Comparison of ENCODE assay signal across 8 cellular contexts in genomic region chr4:77052352-77052751, GRCh38. TPM values are rescaled to one million over a fixed set of nuclear protein-coding genes. Genes with fewer than 3 reads are reported as not detected.
A peak's percentile ranks its signal among the peaks of the same experiment; 100 is the strongest.
DNase-seq lines count a peak whose midpoint lies in the region; ATAC-seq, FAIRE-seq and TF ChIP-seq lines count a peak whose summit lies in the region.

No MANE protein-coding gene starts in this region.

- ATAC-seq in T-helper 17 cell, result peak; percentile 66
- peak; percentile 58 for ATAC-seq in left lung
- ATAC-seq in HG03025 (IDR thresholded peaks at IDR 0.05; ENCODE audit: low FRiP score, unreplicated experiment), result no peak

- H3K36me3 ChIP-seq in CD8-positive, alpha-beta memory T cell (ENCODE audit: insufficient read depth, low read length), result peaks cover 52% of the 10 kb centered on the region
- H3K36me3 ChIP-seq in astrocyte (ENCODE audit: insufficient read depth, low read length), result peaks cover 58% of the 10 kb centered on the region
- H3K36me3 ChIP-seq in left lung, result peaks cover 0 to 98% of the 10 kb centered on the region in 2 donors

- POLR2A ChIA-PET in CD8-positive, alpha-beta memory T cell (lab: Charles Lee), result no interaction called here

- CTCF ChIA-PET in CD8-positive, alpha-beta memory T cell (lab: Charles Lee), result interaction anchor here (0.8 to 6.3 kb wide), 7 partner anchors 7 to 151 kb away, joined by 3 to 43 read pairs (median 4); partner anchors contain the start of gene CCNI

- no peaks in the 10 kb centered on the region for H3K9me3 Mint-ChIP-seq in CD8-positive, alpha-beta memory T cell
- H3K9me3 Mint-ChIP-seq in HFFc6, result no peaks in the 10 kb centered on the region
- no peaks in the 10 kb centered on the region for H3K9me3 Mint-ChIP-seq in astrocyte (ENCODE audit: unreplicated experiment)

- H3K4me1 Mint-ChIP-seq in CD8-positive, alpha-beta memory T cell, result peaks cover 12 to 16% (median 16%) of the 10 kb centered on the region in 3 donors
- H3K4me1 Mint-ChIP-seq in HFFc6 (ENCODE audit: low read depth) (peaks cover 53% of the 10 kb centered on the region), T-helper 17 cell (peaks cover 4% of the 10 kb centered on the region), astrocyte (ENCODE audit: low read depth, unreplicated experiment) (peaks cover 37% of the 10 kb centered on the region)

- H4K20me1 ChIP-seq in astrocyte (ENCODE audit: insufficient read depth, low read length), result peaks cover 45% of the 10 kb centered on the region

- H3K4me1 ChIP-seq in CD8-positive, alpha-beta memory T cell (ENCODE audit: insufficient read depth, low read length), result no peaks in the 10 kb centered on the region
- H3K4me1 ChIP-seq in astrocyte (ENCODE audit: insufficient read depth, low read length) (no peaks in the 10 kb centered on the region), left lung (peaks cover 0 to 5% of the 10 kb centered on the region in 2 donors)

- H3K27ac Mint-ChIP-seq in CD8-positive, alpha-beta memory T cell, result peak overlapping the region in 7 of 8 donors; percentile 1 to 81 (median 50)
- peak overlapping the region; percentile 83 for H3K27ac Mint-ChIP-seq in HFFc6
- peak overlapping the region; percentile 19 for H3K27ac Mint-ChIP-seq in T-helper 17 cell
- peak overlapping the region; percentile 93 for H3K27ac Mint-ChIP-seq in astrocyte (ENCODE audit: unreplicated experiment)

- H3K79me2 ChIP-seq in astrocyte (ENCODE audit: insufficient read depth, low read length), result peaks cover 22% of the 10 kb centered on the region

- no peak overlapping the region for H3K4me2 ChIP-seq in astrocyte (ENCODE audit: low read length)

- TF ChIP-seq CTCF in HFFc6 (IDR thresholded peaks at IDR 0.05), result peak; percentile 79
- peak; percentile 36 for TF ChIP-seq CTCF in astrocyte (IDR thresholded peaks at IDR 0.05; ENCODE audit: insufficient read depth, low read depth, low read length)
- peak in 1 of 2 donors; percentile 8 for TF ChIP-seq CTCF in left lung (IDR thresholded peaks at IDR 0.05)

- no peak overlapping the region for H3K9ac ChIP-seq in astrocyte (ENCODE audit: low read length)

- no peak overlapping the region for H2AFZ ChIP-seq in astrocyte (ENCODE audit: low read depth, low read length)

- peaks cover 4 to 82% (median 13%) of the 10 kb centered on the region in 3 donors for H3K36me3 Mint-ChIP-seq in CD8-positive, alpha-beta memory T cell
- peaks cover 23% of the 10 kb centered on the region; the same call in 1 of the 2 replicates for H3K36me3 Mint-ChIP-seq in HFFc6 (ENCODE audit: low read depth)
- peaks cover 4% of the 10 kb centered on the region for H3K36me3 Mint-ChIP-seq in T-helper 17 cell (ENCODE audit: low read depth)
- H3K36me3 Mint-ChIP-seq in astrocyte (ENCODE audit: low read depth, unreplicated experiment), result peaks cover 8% of the 10 kb centered on the region

- peak; percentile 34 to 75 (median 51) for DNase-seq in CD8-positive, alpha-beta memory T cell
- DNase-seq in HFFc6 (peak; percentile 50), T-helper 17 cell (peak; percentile 31 to 58 (median 31)), astrocyte (ENCODE audit: low read depth) (no peak), left lung (peak in 1 of 2 donors; percentile 50), GM19238 (ENCODE audit: insufficient read length, low spot score) (no peak)
- peak; percentile 35 to 47 for DNase-seq in stimulated activated CD8-positive, alpha-beta memory T cell treated with anti-CD3 and anti-CD28 coated beads, Interleukin-7, amount 100 ng/mL, for 4 hours (ENCODE audit: low read depth in 2 of 2)

- H3K4me3 Mint-ChIP-seq in CD8-positive, alpha-beta memory T cell, result no peak overlapping the region
- peak overlapping the region; percentile 47 for H3K4me3 Mint-ChIP-seq in HFFc6
- no peak overlapping the region for H3K4me3 Mint-ChIP-seq in T-helper 17 cell
- H3K4me3 Mint-ChIP-seq in astrocyte (ENCODE audit: unreplicated experiment), result no peak overlapping the region

- FAIRE-seq in astrocyte (lab: Jason Lieb, UNC), result peak; percentile 54

- no peak overlapping the region for H3K27ac ChIP-seq in CD8-positive, alpha-beta memory T cell (ENCODE audit: low read depth, low read length)
- H3K27ac ChIP-seq in astrocyte (ENCODE audit: low read depth, low read length) (peak overlapping the region; percentile 46), left lung (no peak overlapping the region)

- H3K27me3 Mint-ChIP-seq in CD8-positive, alpha-beta memory T cell, result no peaks in the 10 kb centered on the region
- H3K27me3 Mint-ChIP-seq in HFFc6 (ENCODE audit: insufficient read depth) (peaks cover 18% of the 10 kb centered on the region), T-helper 17 cell (no peaks in the 10 kb centered on the region), astrocyte (ENCODE audit: low read depth, unreplicated experiment) (no peaks in the 10 kb centered on the region)

- H3K4me3 ChIP-seq in CD8-positive, alpha-beta memory T cell (ENCODE audit: low read length), result no peak overlapping the region
- H3K4me3 ChIP-seq in astrocyte (ENCODE audit: insufficient read depth, low read depth, low read length) (no peak overlapping the region), left lung (no peak overlapping the region)

- no peaks in the 10 kb centered on the region for H3K27me3 ChIP-seq in CD8-positive, alpha-beta memory T cell (ENCODE audit: insufficient read depth, low read length, poor library complexity, severe bottlenecking)
- H3K27me3 ChIP-seq in astrocyte (ENCODE audit: insufficient read depth, low read length), result no peaks in the 10 kb centered on the region
- no peaks in the 10 kb centered on the region for H3K27me3 ChIP-seq in left lung

- intact Hi-C loops in left lung (cut with DNase I), result no loop called here

- no peaks in the 10 kb centered on the region for H3K9me3 ChIP-seq in CD8-positive, alpha-beta memory T cell (ENCODE audit: low read length)
- H3K9me3 ChIP-seq in T-helper 17 cell (ENCODE audit: control insufficient read depth, low read length, poor library complexity, severe bottlenecking) (no peaks in the 10 kb centered on the region), astrocyte (ENCODE audit: insufficient read depth, low read depth, low read length) (no peaks in the 10 kb centered on the region), left lung (no peaks in the 10 kb centered on the region)

RNA-seq across cellular contexts. Expression of gene CCNI, which starts 23.4 kb away (rescaled TPM):
- total RNA-seq in CD8-positive, alpha-beta memory T cell, result 100 to 1,000 TPM; 191 to 206 TPM
- 325 TPM for polyA plus RNA-seq in CD8-positive, alpha-beta memory T cell
- 100 to 1,000 TPM; 132 to 210 (median 179) TPM for total RNA-seq in HFFc6 (2021; fragmentation: NEBNext Ultra II Directional; extraction: Animal tissue kit (Norgen Biotek cat#: 25700))
- total RNA-seq in T-helper 17 cell, result 100 to 1,000 TPM; 292 to 317 TPM
- 135 and 141 TPM in 2 replicates for total RNA-seq in astrocyte
- 100 to 1,000 TPM; 257 to 265 TPM for total RNA-seq in left lung

Comparison
In these comparisons a context has a peak if more than half of its experiments do, and no peak if none do; other contexts are left out.
1. DNase-seq: peak in CD8-positive, alpha-beta memory T cell (5 of 5), HFFc6 (single experiment), T-helper 17 cell (3 of 3) and stimulated activated CD8-positive, alpha-beta memory T cell treated with anti-CD3 and anti-CD28 coated beads, Interleukin-7, amount 100 ng/mL, for 4 hours (2 of 2); none in astrocyte (single experiment) and GM19238 (single experiment).
2. H3K27ac Mint-ChIP-seq: peak in every context shown above with its lines; median percentile 93 in astrocyte; 83 in HFFc6; 50 in CD8-positive, alpha-beta memory T cell; 19 in T-helper 17 cell.